ENCODE assay signal across 8 cellular contexts in the genomic region with DNA sequence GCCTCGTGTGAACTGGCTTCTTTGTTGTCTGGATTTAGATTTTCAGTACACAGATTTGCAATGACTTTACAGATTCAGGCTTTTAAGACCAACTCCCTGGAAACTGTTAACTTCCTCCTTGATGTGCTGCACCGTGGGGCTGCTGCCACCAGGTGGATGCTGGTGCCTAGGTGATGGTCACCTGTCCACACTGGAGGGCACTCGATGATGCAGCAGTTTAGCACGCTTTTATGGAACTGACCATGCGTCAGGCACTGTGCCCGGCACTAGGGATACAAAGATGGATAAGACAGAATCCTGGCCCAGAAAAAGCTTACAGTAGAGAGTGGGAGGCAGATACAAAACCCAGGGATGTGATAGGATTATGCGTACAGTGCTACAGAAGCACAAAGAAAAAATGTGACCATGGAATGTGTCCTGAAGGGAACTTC.
A peak's percentile ranks its signal among the peaks of the same experiment; 100 is the strongest.
DNase-seq lines count a peak whose midpoint lies in the region; ATAC-seq and TF ChIP-seq lines count a peak whose summit lies in the region.

No MANE protein-coding gene starts in this region.

- TF ChIP-seq CTCF in GM12872 (IDR thresholded peaks at IDR 0.05; ENCODE audit: insufficient read depth, low read depth, low read length) (peak; percentile 60), lower lobe of right lung (IDR thresholded peaks at IDR 0.05) (peak; percentile 18), tibial artery (IDR thresholded peaks at IDR 0.05) (no peak)

- H3K27me3 ChIP-seq in lower lobe of right lung (ENCODE audit: low read depth) (no peaks in the 10 kb centered on the region), tibial artery (no peaks in the 10 kb centered on the region)

- no peaks in the 10 kb centered on the region for H3K9me3 ChIP-seq in lower lobe of right lung
- no peaks in the 10 kb centered on the region for H3K9me3 ChIP-seq in tibial artery

- H3K27ac ChIP-seq in lower lobe of right lung = no peak overlapping the region
- H3K27ac ChIP-seq in tibial artery = no peak overlapping the region

- intact Hi-C loops in lower lobe of right lung (cut with DNase I) = no loop called here
- intact Hi-C loops in Right ventricle myocardium inferior (cut with DNase I) = no loop called here
- intact Hi-C loops in tibial artery (cut with DNase I; ENCODE audit: low total_unique reads) = no loop called here

- H3K4me1 ChIP-seq in lower lobe of right lung (no peaks in the 10 kb centered on the region), tibial artery (no peaks in the 10 kb centered on the region)

- ATAC-seq in HG03066 (IDR thresholded peaks at IDR 0.05; ENCODE audit: low read depth, unreplicated experiment) (peak; percentile 50), lower lobe of right lung (peak; percentile 59 to 77), GM21381 (IDR thresholded peaks at IDR 0.05; ENCODE audit: unreplicated experiment) (no peak), Right ventricle myocardium inferior (no peak)

- DNase-seq in activated CD4-positive, alpha-beta T cell treated with anti-CD3 and anti-CD28 coated beads, Interleukin-2, amount 50 U/mL, for 48 hours = peak; percentile 3 to 28
- DNase-seq in lower lobe of right lung = peak; percentile 55
- no peak for DNase-seq in hippocampal formation (lab: John Stamatoyannopoulos, UW)
- DNase-seq in Right ventricle myocardium inferior (ENCODE audit: missing footprints) = no peak
- DNase-seq in tibial artery = no peak

- H3K4me3 ChIP-seq in lower lobe of right lung = no peak overlapping the region
- no peak overlapping the region for H3K4me3 ChIP-seq in tibial artery

- H3K36me3 ChIP-seq in lower lobe of right lung (no peaks in the 10 kb centered on the region), tibial artery (no peaks in the 10 kb centered on the region)

Comparison
In these comparisons a context has a peak if more than half of its experiments do, and no peak if none do; other contexts are left out.
1. CTCF ChIP-seq: peak in GM12872 (single experiment) and lower lobe of right lung (single experiment); none in tibial artery (0 of 2).
2. ATAC-seq: peak in HG03066 (single experiment) and lower lobe of right lung (2 of 2); none in GM21381 (single experiment) and Right ventricle myocardium inferior (single experiment).
3. DNase-seq: peak in activated CD4-positive, alpha-beta T cell treated with anti-CD3 and anti-CD28 coated beads, Interleukin-2, amount 50 U/mL, for 48 hours (2 of 2) and lower lobe of right lung (single experiment); none in hippocampal formation (0 of 2), Right ventricle myocardium inferior (single experiment) and tibial artery (0 of 2).